In the genomic region with DNA sequence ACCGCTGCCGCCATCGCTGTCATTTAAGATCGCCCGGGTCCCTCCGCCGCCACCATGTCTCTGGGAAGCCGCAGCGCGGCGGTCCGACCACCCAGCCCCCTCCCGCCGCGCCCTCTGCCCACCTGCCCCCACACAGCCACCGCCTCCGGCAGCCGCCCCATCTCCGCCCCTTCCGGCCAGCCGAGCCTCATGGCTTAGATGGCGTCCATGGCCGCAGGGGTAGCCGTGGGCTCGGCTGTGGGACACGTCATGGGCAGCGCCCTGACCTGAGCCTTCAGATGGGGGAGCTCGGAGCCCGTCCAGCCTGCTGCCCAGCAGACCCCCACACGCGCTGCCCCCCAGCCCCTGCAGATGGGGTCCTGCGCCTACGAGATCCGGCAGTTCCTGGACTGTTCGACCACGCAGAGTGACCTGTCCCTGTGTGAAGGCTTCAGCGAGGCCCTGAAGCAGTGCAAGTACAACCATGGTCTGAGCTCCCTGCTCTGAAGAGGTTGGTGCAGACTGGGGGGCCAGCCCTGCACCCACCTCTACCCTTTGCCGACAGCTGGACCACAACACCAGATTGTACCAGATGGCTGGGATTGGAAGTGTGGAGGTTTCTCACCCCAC, we compare ENCODE assay signal across 9 cellular contexts.
DNase-seq lines count a peak whose midpoint lies in the region; ATAC-seq, FAIRE-seq and TF ChIP-seq lines count a peak whose summit lies in the region.
"Had no signal": no experiment of that assay in that cellular context is flagged by ENCODE, and none has a peak within 500 bp of the region (broad histone marks: within the 10 kb centered on the region; RNA-seq: fewer than 3 reads in every experiment).

No MANE protein-coding gene starts in this region.

- DNase-seq in CD8-positive, alpha-beta memory T cell = no peak
- DNase-seq in NCI-H2227 treated with DMSO at 0.1 percent for 48 hours (lab: John Stamatoyannopoulos, UW) = peak; percentile 65
- no peak for DNase-seq in effector memory CD8-positive, alpha-beta T cell
- peak; percentile 33 to 82 (median 66) for DNase-seq in pancreas
- no peak for DNase-seq in middle frontal gyrus (ENCODE audit: extremely low spot score, low spot score)
- DNase-seq in HuH-7.5 (ENCODE audit: low spot score) = no peak
- no peak for DNase-seq in G401 (ENCODE audit: low spot score)

- POLR2A ChIA-PET in CD8-positive, alpha-beta memory T cell (lab: Charles Lee) = interaction anchor here (0.6 kb wide), 1 partner anchor 10 kb away, joined by 3 read pairs; no protein-coding TSS in a partner anchor

- H3K4me3 ChIP-seq in CD8-positive, alpha-beta memory T cell (ENCODE audit: low read length) = no peak overlapping the region
- H3K4me3 ChIP-seq in pancreas = peak overlapping the region; percentile 38 to 64 (median 53)

- CTCF ChIA-PET in CD8-positive, alpha-beta memory T cell (lab: Charles Lee) = interaction anchor here (1.2 kb wide), 1 partner anchor 19 kb away, joined by 3 read pairs; no protein-coding TSS in a partner anchor

- peaks cover 11% of the 10 kb centered on the region for H3K4me1 ChIP-seq in CD8-positive, alpha-beta memory T cell (ENCODE audit: insufficient read depth, low read length)
- H3K4me1 ChIP-seq in pancreas = no peaks in the 10 kb centered on the region

- no peak for TF ChIP-seq CTCF in pancreas (IDR thresholded peaks at IDR 0.05)

- 10 to 14% methylated on average over 38 of the region's 38 CpGs for WGBS in pancreas, 2 donors

- in situ Hi-C loops in G401 (cut with HindIII; ENCODE audit: low sequenced_read_pairs) = no loop called here

- ATAC-seq in GM19025 (IDR thresholded peaks at IDR 0.05; ENCODE audit: low read depth, unreplicated experiment) (peak; percentile 71), pancreas (peak; percentile 90 to 96 (median 94))
- no peak for ATAC-seq in effector memory CD8-positive, alpha-beta T cell (replicated peaks)

- H3K36me3 Mint-ChIP-seq in CD8-positive, alpha-beta memory T cell = no peaks in the 10 kb centered on the region
- H3K36me3 Mint-ChIP-seq in effector memory CD8-positive, alpha-beta T cell (ENCODE audit: insufficient read depth) = peaks cover 9% of the 10 kb centered on the region

- intact Hi-C loops in pancreas (cut with DNase I) = no loop called here

- H3K27me3 Mint-ChIP-seq in CD8-positive, alpha-beta memory T cell = no peaks in the 10 kb centered on the region
- H3K27me3 Mint-ChIP-seq in effector memory CD8-positive, alpha-beta T cell = no peaks in the 10 kb centered on the region

- H3K4me3 Mint-ChIP-seq in CD8-positive, alpha-beta memory T cell = peak overlapping the region; percentile 77 to 93 (median 82)
- H3K4me3 Mint-ChIP-seq in effector memory CD8-positive, alpha-beta T cell = peak overlapping the region; percentile 70 to 78

- H3K9me3 ChIP-seq in CD8-positive, alpha-beta memory T cell (ENCODE audit: low read length) = no peaks in the 10 kb centered on the region
- H3K9me3 ChIP-seq in pancreas = no peaks in the 10 kb centered on the region

- peaks cover 16 to 29% (median 17%) of the 10 kb centered on the region in 3 donors for H3K4me1 Mint-ChIP-seq in CD8-positive, alpha-beta memory T cell
- peaks cover 3 to 6% of the 10 kb centered on the region in 2 donors for H3K4me1 Mint-ChIP-seq in effector memory CD8-positive, alpha-beta T cell (ENCODE audit: low read depth in 2 of 2)

- no peak for FAIRE-seq in pancreas (lab: Jason Lieb, UNC)
- FAIRE-seq: keratinocyte had no signal

- H3K27me3 ChIP-seq in CD8-positive, alpha-beta memory T cell (ENCODE audit: insufficient read depth, low read length, poor library complexity, severe bottlenecking) = no peaks in the 10 kb centered on the region
- no peaks in the 10 kb centered on the region for H3K27me3 ChIP-seq in pancreas

- peak overlapping the region; percentile 24 for H3K27ac ChIP-seq in CD8-positive, alpha-beta memory T cell (ENCODE audit: low read depth, low read length)
- peak overlapping the region in 3 of 4 donors; percentile 47 to 59 (median 51) for H3K27ac ChIP-seq in pancreas

- H3K36me3 ChIP-seq in CD8-positive, alpha-beta memory T cell (ENCODE audit: insufficient read depth, low read length) = no peaks in the 10 kb centered on the region
- H3K36me3 ChIP-seq in pancreas = no peaks in the 10 kb centered on the region

- peak overlapping the region; percentile 83 to 100 (median 92) for H3K27ac Mint-ChIP-seq in CD8-positive, alpha-beta memory T cell
- H3K27ac Mint-ChIP-seq in effector memory CD8-positive, alpha-beta T cell = peak overlapping the region in 1 of 2 donors; percentile 74

- H3K9me3 Mint-ChIP-seq in CD8-positive, alpha-beta memory T cell = no peaks in the 10 kb centered on the region
- no peaks in the 10 kb centered on the region for H3K9me3 Mint-ChIP-seq in effector memory CD8-positive, alpha-beta T cell

Comparison
In these comparisons a context has a peak if more than half of its experiments do, and no peak if none do; other contexts are left out.
1. DNase-seq: peak in NCI-H2227 treated with DMSO at 0.1 percent for 48 hours (single experiment) and pancreas (6 of 6); none in CD8-positive, alpha-beta memory T cell (0 of 5), effector memory CD8-positive, alpha-beta T cell (0 of 3), middle frontal gyrus (single experiment), HuH-7.5 (single experiment) and G401 (single experiment).